Comparison of ENCODE assay signal across 17 cellular contexts in genomic region chr2:99448556-99448955, GRCh38. TPM values are rescaled to one million over a fixed set of nuclear protein-coding genes. Genes with fewer than 3 reads are reported as not detected.
DNase-seq lines count a peak whose midpoint lies in the region; ATAC-seq and TF ChIP-seq lines count a peak whose summit lies in the region.
"Had no signal": no experiment of that assay in that cellular context is flagged by ENCODE, and none has a peak within 500 bp of the region (broad histone marks: within the 10 kb centered on the region; RNA-seq: fewer than 3 reads in every experiment).

No MANE protein-coding gene starts in this region.

- no peaks in the 10 kb centered on the region for H3K36me3 ChIP-seq in thyroid gland

- H3K4me3 ChIP-seq in thyroid gland (replicated peaks in 1 of 3) = no peak overlapping the region
- H3K4me3 ChIP-seq: esophagus muscularis mucosa, lower lobe of right lung had no signal

- H3K9me3 ChIP-seq in thyroid gland = no peaks in the 10 kb centered on the region
- H3K9me3 ChIP-seq: esophagus muscularis mucosa, lower lobe of right lung had no signal

- no peak for TF ChIP-seq CTCF in thyroid gland (IDR thresholded peaks at IDR 0.05)

- ATAC-seq in GM19328 (IDR thresholded peaks at IDR 0.05; ENCODE audit: unreplicated experiment) = no peak
- ATAC-seq: activated CD8-positive, alpha-beta memory T cell treated with anti-CD3 and anti-CD28 coated beads, Interleukin-2, amount 10 ng/mL, durations not matched to agents 7 days and 5 days; lower lobe of right lung had no signal

- no peak overlapping the region for H3K27ac ChIP-seq in thyroid gland
- H3K27ac ChIP-seq: esophagus muscularis mucosa, lower lobe of right lung had no signal

- DNase-seq in COLO829 (ENCODE audit: low spot score) = peak; percentile 52
- peak; percentile 55 for DNase-seq in LHCN-M2 (ENCODE audit: low read depth)
- DNase-seq in dermis blood vessel endothelial cell = peak; percentile 86
- DNase-seq in lung microvascular endothelial cell (ENCODE audit: low read depth in 2 of 2) = peak; percentile 38 to 81
- DNase-seq in activated CD4-positive, alpha-beta T cell treated with anti-CD3 and anti-CD28 coated beads for 48 hours = no peak
- no peak for DNase-seq in thyroid gland
- no peak for DNase-seq in NOMO-1 (lab: John Stamatoyannopoulos, UW; ENCODE audit: unreplicated experiment in 2 of 2)
- DNase-seq: activated CD8-positive, alpha-beta memory T cell treated with anti-CD3 and anti-CD28 coated beads, Interleukin-2, amount 10 ng/mL, durations not matched to agents 7 days and 5 days; DMS 273 treated with DMSO at 0.1 percent for 48 hours; Karpas-422; lower lobe of right lung; NCI-H187 treated with DMSO at 0.1 percent for 48 hours; NCI-H524 treated with DMSO at 0.1 percent for 48 hours; small intestine; SW 1271 had no signal

- no peak for TF ChIP-seq POLR2A in thyroid gland (IDR thresholded peaks at IDR 0.05)

- 86 to 92% methylated on average over 2 of the region's 2 CpGs for WGBS in thyroid gland, 2 donors

- intact Hi-C loops in thyroid gland (cut with DNase I) = no loop called here

- no peaks in the 10 kb centered on the region for H3K27me3 ChIP-seq in thyroid gland
- H3K27me3 ChIP-seq: esophagus muscularis mucosa had no signal

- H3K4me1 ChIP-seq in thyroid gland = peaks cover 12 to 15% of the 10 kb centered on the region in 2 donors
- H3K4me1 ChIP-seq: lower lobe of right lung had no signal

RNA-seq across cellular contexts. Expression of gene REV1, which starts 41.3 kb away (rescaled TPM):
- total RNA-seq in LHCN-M2 (2014; rRNA removed) = 13.9 and 19.0 TPM in 2 replicates
- 7.2 TPM for polyA plus RNA-seq in LHCN-M2 (2012)
- total RNA-seq in dermis blood vessel endothelial cell = 38.9 and 47.1 TPM in 2 replicates
- 20.7 and 33.3 TPM in 2 replicates for total RNA-seq in lung microvascular endothelial cell
- 10 to 100 TPM; 54.7 to 84.4 (median 68.8) TPM for total RNA-seq in thyroid gland

Comparison
In these comparisons a context has a peak if more than half of its experiments do, and no peak if none do; other contexts are left out.
1. DNase-seq: peak in COLO829 (single experiment), LHCN-M2 (single experiment), dermis blood vessel endothelial cell (single experiment) and lung microvascular endothelial cell (2 of 2); none in activated CD4-positive, alpha-beta T cell treated with anti-CD3 and anti-CD28 coated beads for 48 hours (single experiment), thyroid gland (0 of 2) and NOMO-1 (0 of 2).